1 cellular context compared by ENCODE assay signal in the genomic region with DNA sequence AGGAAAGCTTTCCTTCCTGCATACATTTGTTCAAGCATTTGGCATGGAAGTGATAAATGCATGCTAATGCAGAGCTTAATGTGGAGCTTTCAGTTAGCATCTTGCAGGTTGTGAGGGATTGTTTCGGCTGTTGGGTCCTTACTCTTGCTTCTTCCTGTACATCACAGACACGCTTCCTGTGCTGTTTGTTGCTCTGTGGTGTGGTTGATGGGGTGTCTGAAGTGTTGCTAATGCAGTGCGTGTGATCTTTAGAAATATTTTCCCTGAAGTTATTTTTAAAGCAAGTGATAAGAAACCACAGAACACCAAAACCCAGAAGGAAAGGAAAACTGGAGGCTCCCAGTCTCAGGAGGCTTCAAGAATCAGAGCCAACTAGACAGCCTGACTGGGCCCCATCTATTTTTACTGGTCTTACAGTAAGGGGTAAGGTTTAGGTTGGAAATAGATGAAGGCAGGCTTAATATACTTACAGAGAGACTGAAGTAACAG.
TF ChIP-seq lines count a peak whose summit lies in the region.

No MANE protein-coding gene starts in this region.

TF ChIP-seq in GM12878, 131 proteins besides CTCF, POLR2A, EP300 and RAD21 (continued from another document):
- TF ChIP-seq, protein P1, sequence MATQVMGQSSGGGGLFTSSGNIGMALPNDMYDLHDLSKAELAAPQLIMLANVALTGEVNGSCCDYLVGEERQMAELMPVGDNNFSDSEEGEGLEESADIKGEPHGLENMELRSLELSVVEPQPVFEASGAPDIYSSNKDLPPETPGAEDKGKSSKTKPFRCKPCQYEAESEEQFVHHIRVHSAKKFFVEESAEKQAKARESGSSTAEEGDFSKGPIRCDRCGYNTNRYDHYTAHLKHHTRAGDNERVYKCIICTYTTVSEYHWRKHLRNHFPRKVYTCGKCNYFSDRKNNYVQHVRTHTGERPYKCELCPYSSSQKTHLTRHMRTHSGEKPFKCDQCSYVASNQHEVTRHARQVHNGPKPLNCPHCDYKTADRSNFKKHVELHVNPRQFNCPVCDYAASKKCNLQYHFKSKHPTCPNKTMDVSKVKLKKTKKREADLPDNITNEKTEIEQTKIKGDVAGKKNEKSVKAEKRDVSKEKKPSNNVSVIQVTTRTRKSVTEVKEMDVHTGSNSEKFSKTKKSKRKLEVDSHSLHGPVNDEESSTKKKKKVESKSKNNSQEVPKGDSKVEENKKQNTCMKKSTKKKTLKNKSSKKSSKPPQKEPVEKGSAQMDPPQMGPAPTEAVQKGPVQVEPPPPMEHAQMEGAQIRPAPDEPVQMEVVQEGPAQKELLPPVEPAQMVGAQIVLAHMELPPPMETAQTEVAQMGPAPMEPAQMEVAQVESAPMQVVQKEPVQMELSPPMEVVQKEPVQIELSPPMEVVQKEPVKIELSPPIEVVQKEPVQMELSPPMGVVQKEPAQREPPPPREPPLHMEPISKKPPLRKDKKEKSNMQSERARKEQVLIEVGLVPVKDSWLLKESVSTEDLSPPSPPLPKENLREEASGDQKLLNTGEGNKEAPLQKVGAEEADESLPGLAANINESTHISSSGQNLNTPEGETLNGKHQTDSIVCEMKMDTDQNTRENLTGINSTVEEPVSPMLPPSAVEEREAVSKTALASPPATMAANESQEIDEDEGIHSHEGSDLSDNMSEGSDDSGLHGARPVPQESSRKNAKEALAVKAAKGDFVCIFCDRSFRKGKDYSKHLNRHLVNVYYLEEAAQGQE (IDR thresholded peaks at IDR 0.05; ENCODE audit: low read depth, low read length): no peak
- TF ChIP-seq BHLHE40 (IDR thresholded peaks at IDR 0.05; ENCODE audit: borderline replicate concordance in 1 of 2, low read depth in 2 of 2, low read length in 1 of 2): no peak
- TF ChIP-seq, protein P2, sequence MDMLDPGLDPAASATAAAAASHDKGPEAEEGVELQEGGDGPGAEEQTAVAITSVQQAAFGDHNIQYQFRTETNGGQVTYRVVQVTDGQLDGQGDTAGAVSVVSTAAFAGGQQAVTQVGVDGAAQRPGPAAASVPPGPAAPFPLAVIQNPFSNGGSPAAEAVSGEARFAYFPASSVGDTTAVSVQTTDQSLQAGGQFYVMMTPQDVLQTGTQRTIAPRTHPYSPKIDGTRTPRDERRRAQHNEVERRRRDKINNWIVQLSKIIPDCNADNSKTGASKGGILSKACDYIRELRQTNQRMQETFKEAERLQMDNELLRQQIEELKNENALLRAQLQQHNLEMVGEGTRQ (IDR thresholded peaks at IDR 0.05; ENCODE audit: borderline replicate concordance, low read depth, low read length): no peak
- no peak for TF ChIP-seq PML (IDR thresholded peaks at IDR 0.05; ENCODE audit: low read length)
- no peak for TF ChIP-seq CBX3 (IDR thresholded peaks at IDR 0.05; ENCODE audit: borderline replicate concordance, low read depth)
TF ChIP-seq in GM12878: peak in this region for 0.
